Comparison of ENCODE assay signal across 2 cellular contexts in the genomic region with DNA sequence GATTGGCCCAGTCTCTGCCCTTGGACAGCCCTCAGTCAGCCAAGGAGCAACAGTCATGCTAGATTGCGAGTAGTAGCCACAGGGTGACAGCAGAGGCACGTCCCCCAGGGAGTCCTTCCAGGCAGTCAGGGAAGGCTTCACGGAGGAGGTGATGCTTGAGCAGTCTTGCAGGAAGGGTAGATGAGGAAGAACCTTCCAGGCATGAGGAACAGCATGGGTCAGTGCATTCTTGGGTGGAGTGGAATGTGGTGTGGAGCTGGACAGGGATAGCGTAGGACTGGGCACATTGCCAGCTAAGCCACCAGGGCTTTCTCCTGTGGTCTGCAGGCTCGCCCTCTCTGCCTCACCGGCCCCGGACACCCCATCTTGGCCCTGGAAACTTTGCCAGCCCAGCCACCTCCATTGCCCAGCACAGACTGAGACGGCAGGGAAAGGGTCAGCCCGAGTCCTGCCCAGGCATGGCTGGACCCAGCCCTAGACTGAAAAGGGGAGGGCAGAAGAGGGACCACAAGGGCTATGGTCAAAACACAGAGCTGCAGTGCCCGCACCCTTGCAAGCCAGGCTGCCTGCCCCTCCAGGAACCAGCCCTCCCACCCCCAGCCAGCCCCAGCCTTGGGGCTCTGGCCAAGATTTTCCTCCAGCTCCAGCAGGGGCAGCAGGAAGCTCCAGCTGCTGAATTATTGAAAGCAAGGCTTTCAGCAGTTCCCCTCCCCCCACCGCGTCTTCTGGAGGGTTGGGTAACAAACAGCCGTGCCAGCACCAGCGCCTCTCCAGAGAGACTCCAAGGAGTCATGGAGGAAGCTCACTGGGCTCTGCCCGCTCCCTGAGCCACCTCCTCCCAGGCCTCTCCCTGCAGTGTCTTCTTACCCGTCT.
TF ChIP-seq lines count a peak whose summit lies in the region.

No MANE protein-coding gene starts in this region.

TF ChIP-seq in Ishikawa, 13 proteins besides CTCF, POLR2A, EP300 and RAD21:
- TF ChIP-seq TAF1 (IDR thresholded peaks at IDR 0.05; ENCODE audit: low read depth), result no peak
- TF ChIP-seq CEBPB (IDR thresholded peaks at IDR 0.05), result no peak
- TF ChIP-seq YY1 (IDR thresholded peaks at IDR 0.05; ENCODE audit: low read depth), result peak; percentile 14; the same call in 1 of the 2 replicates
- TF ChIP-seq REST (IDR thresholded peaks at IDR 0.05; ENCODE audit: low read depth), result peak; percentile 32; the same call in 1 of the 2 replicates
- no peak for TF ChIP-seq CREB1 (IDR thresholded peaks at IDR 0.05; ENCODE audit: low read depth)
- no peak for TF ChIP-seq EGR1 (IDR thresholded peaks at IDR 0.05)
- peak; percentile 74 for TF ChIP-seq NFIC (IDR thresholded peaks at IDR 0.05)
- no peak for TF ChIP-seq TCF12 (IDR thresholded peaks at IDR 0.05; ENCODE audit: low read depth)
- TF ChIP-seq ZBTB7A (IDR thresholded peaks at IDR 0.05; ENCODE audit: low read depth), result no peak
- no peak for TF ChIP-seq FOXM1 (IDR thresholded peaks at IDR 0.05; ENCODE audit: borderline replicate concordance, low read depth)
- TF ChIP-seq USF1 (IDR thresholded peaks at IDR 0.05), result no peak
- TF ChIP-seq TEAD4 (IDR thresholded peaks at IDR 0.05), result peak; percentile 79
- TF ChIP-seq, protein P1, sequence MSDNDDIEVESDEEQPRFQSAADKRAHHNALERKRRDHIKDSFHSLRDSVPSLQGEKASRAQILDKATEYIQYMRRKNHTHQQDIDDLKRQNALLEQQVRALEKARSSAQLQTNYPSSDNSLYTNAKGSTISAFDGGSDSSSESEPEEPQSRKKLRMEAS (IDR thresholded peaks at IDR 0.05), result no peak

TF ChIP-seq in HepG2, 621 proteins besides CTCF, POLR2A, EP300 and RAD21 (continues in another document):
- TF ChIP-seq, protein P2, sequence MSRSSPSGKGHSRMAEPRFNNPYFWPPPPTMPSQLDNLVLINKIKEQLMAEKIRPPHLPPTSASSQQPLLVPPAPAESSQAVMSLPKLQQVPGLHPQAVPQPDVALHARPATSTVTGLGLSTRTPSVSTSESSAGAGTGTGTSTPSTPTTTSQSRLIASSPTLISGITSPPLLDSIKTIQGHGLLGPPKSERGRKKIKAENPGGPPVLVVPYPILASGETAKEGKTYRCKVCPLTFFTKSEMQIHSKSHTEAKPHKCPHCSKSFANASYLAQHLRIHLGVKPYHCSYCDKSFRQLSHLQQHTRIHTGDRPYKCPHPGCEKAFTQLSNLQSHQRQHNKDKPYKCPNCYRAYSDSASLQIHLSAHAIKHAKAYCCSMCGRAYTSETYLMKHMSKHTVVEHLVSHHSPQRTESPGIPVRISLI (CRISPR knock-in tag; IDR thresholded peaks at IDR 0.05; ENCODE audit: borderline replicate concordance), result peak; percentile 16; the same call in 1 of the 2 replicates
- TF ChIP-seq, protein P3, sequence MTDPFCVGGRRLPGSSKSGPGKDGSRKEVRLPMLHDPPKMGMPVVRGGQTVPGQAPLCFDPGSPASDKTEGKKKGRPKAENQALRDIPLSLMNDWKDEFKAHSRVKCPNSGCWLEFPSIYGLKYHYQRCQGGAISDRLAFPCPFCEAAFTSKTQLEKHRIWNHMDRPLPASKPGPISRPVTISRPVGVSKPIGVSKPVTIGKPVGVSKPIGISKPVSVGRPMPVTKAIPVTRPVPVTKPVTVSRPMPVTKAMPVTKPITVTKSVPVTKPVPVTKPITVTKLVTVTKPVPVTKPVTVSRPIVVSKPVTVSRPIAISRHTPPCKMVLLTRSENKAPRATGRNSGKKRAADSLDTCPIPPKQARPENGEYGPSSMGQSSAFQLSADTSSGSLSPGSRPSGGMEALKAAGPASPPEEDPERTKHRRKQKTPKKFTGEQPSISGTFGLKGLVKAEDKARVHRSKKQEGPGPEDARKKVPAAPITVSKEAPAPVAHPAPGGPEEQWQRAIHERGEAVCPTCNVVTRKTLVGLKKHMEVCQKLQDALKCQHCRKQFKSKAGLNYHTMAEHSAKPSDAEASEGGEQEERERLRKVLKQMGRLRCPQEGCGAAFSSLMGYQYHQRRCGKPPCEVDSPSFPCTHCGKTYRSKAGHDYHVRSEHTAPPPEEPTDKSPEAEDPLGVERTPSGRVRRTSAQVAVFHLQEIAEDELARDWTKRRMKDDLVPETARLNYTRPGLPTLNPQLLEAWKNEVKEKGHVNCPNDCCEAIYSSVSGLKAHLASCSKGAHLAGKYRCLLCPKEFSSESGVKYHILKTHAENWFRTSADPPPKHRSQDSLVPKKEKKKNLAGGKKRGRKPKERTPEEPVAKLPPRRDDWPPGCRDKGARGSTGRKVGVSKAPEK (CRISPR knock-in tag; IDR thresholded peaks at IDR 0.05; ENCODE audit: borderline replicate concordance), result peak; percentile 49; the same call in 1 of the 2 replicates
- TF ChIP-seq ZZZ3 (CRISPR knock-in tag; IDR thresholded peaks at IDR 0.05; ENCODE audit: borderline replicate concordance) (no peak), RXRB (CRISPR knock-in tag; IDR thresholded peaks at IDR 0.05; ENCODE audit: borderline replicate concordance) (peak; percentile 14; the same call in 1 of the 2 replicates), ZBTB38 (CRISPR knock-in tag; IDR thresholded peaks at IDR 0.05) (0 out of 2 replicates have a peak, but pooled peaks have one; percentile 17), FOSL2 (CRISPR knock-in tag; IDR thresholded peaks at IDR 0.05) (peak; percentile 25; the same call in 1 of the 2 replicates), ZMYM3 (CRISPR knock-in tag; IDR thresholded peaks at IDR 0.05) (peak; percentile 87), JDP2 (CRISPR knock-in tag; IDR thresholded peaks at IDR 0.05; ENCODE audit: borderline replicate concordance) (no peak), CEBPG (CRISPR knock-in tag; IDR thresholded peaks at IDR 0.05) (peak; percentile 9; the same call in 1 of the 2 replicates), TRIM22 (IDR thresholded peaks at IDR 0.05) (no peak), ZNF121 (CRISPR knock-in tag; IDR thresholded peaks at IDR 0.05) (peak; percentile 67), ZNF720 (CRISPR knock-in tag; IDR thresholded peaks at IDR 0.05) (no peak), ZNF530 (CRISPR knock-in tag; IDR thresholded peaks at IDR 0.05; ENCODE audit: low read depth) (no peak), SALL1 (CRISPR knock-in tag; IDR thresholded peaks at IDR 0.05) (peak; percentile 28; the same call in 1 of the 2 replicates), SMC3 (IDR thresholded peaks at IDR 0.05; ENCODE audit: low read length) (peak; percentile 87), MAZ (IDR thresholded peaks at IDR 0.05; ENCODE audit: borderline replicate concordance, low read depth, low read length) (peak; percentile 89; the same call in 1 of the 2 replicates), MAZ (CRISPR knock-in tag; IDR thresholded peaks at IDR 0.05; ENCODE audit: low read depth) (no peak), HDAC2 (CRISPR knock-in tag; IDR thresholded peaks at IDR 0.05) (peak; percentile 56; the same call in 1 of the 2 replicates), MYC (CRISPR knock-in tag; IDR thresholded peaks at IDR 0.05; ENCODE audit: borderline replicate concordance) (peak; percentile 31; the same call in 1 of the 2 replicates), MIER2 (CRISPR knock-in tag; IDR thresholded peaks at IDR 0.05) (peak; percentile 87), ZFP36 (IDR thresholded peaks at IDR 0.05; ENCODE audit: borderline replicate concordance, low read depth, low read length, partially characterized antibody) (peak; percentile 100), HOXA3 (CRISPR knock-in tag; IDR thresholded peaks at IDR 0.05) (peak; percentile 40; the same call in 1 of the 2 replicates), PITX1 (CRISPR knock-in tag; IDR thresholded peaks at IDR 0.05) (peak; percentile 34; the same call in 1 of the 2 replicates), ELF3 (CRISPR knock-in tag; IDR thresholded peaks at IDR 0.05) (peak; percentile 36; the same call in 1 of the 2 replicates), BORCS8-MEF2B (CRISPR knock-in tag; IDR thresholded peaks at IDR 0.05) (no peak), ZNF691 (CRISPR knock-in tag; IDR thresholded peaks at IDR 0.05; ENCODE audit: borderline replicate concordance, low read depth) (0 out of 2 replicates have a peak, but pooled peaks have one; percentile 36), MAFK (conservative IDR thresholded peaks at IDR 0.05 in 1 of 2, IDR thresholded peaks at IDR 0.05 in 1 of 2; ENCODE audit: low read length in 2 of 2) (no peak), EED (CRISPR knock-in tag; IDR thresholded peaks at IDR 0.05) (0 out of 2 replicates have a peak, but pooled peaks have one; percentile 37), ADNP (CRISPR knock-in tag; IDR thresholded peaks at IDR 0.05) (0 out of 2 replicates have a peak, but pooled peaks have one; percentile 71), ZFP90 (CRISPR knock-in tag; IDR thresholded peaks at IDR 0.05; ENCODE audit: borderline replicate concordance) (0 out of 2 replicates have a peak, but pooled peaks have one; percentile 45), MED1 (CRISPR knock-in tag; IDR thresholded peaks at IDR 0.05) (peak; percentile 36; the same call in 1 of the 2 replicates), PHF21A (CRISPR knock-in tag; IDR thresholded peaks at IDR 0.05) (no peak), ZNF557 (CRISPR knock-in tag; IDR thresholded peaks at IDR 0.05) (no peak), ZNF281 (CRISPR knock-in tag; IDR thresholded peaks at IDR 0.05; ENCODE audit: borderline replicate concordance) (peak; percentile 68; the same call in 1 of the 2 replicates), NRL (CRISPR knock-in tag; IDR thresholded peaks at IDR 0.05; ENCODE audit: borderline replicate concordance) (0 out of 2 replicates have a peak, but pooled peaks have one; percentile 27)
- TF ChIP-seq, protein P4, sequence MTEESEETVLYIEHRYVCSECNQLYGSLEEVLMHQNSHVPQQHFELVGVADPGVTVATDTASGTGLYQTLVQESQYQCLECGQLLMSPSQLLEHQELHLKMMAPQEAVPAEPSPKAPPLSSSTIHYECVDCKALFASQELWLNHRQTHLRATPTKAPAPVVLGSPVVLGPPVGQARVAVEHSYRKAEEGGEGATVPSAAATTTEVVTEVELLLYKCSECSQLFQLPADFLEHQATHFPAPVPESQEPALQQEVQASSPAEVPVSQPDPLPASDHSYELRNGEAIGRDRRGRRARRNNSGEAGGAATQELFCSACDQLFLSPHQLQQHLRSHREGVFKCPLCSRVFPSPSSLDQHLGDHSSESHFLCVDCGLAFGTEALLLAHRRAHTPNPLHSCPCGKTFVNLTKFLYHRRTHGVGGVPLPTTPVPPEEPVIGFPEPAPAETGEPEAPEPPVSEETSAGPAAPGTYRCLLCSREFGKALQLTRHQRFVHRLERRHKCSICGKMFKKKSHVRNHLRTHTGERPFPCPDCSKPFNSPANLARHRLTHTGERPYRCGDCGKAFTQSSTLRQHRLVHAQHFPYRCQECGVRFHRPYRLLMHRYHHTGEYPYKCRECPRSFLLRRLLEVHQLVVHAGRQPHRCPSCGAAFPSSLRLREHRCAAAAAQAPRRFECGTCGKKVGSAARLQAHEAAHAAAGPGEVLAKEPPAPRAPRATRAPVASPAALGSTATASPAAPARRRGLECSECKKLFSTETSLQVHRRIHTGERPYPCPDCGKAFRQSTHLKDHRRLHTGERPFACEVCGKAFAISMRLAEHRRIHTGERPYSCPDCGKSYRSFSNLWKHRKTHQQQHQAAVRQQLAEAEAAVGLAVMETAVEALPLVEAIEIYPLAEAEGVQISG (CRISPR knock-in tag; IDR thresholded peaks at IDR 0.05), result peak; percentile 48; the same call in 1 of the 2 replicates
- TF ChIP-seq, protein P5, sequence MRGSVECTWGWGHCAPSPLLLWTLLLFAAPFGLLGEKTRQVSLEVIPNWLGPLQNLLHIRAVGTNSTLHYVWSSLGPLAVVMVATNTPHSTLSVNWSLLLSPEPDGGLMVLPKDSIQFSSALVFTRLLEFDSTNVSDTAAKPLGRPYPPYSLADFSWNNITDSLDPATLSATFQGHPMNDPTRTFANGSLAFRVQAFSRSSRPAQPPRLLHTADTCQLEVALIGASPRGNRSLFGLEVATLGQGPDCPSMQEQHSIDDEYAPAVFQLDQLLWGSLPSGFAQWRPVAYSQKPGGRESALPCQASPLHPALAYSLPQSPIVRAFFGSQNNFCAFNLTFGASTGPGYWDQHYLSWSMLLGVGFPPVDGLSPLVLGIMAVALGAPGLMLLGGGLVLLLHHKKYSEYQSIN (CRISPR knock-in tag; IDR thresholded peaks at IDR 0.05; ENCODE audit: borderline replicate concordance), result no peak
- TF ChIP-seq, protein P6, sequence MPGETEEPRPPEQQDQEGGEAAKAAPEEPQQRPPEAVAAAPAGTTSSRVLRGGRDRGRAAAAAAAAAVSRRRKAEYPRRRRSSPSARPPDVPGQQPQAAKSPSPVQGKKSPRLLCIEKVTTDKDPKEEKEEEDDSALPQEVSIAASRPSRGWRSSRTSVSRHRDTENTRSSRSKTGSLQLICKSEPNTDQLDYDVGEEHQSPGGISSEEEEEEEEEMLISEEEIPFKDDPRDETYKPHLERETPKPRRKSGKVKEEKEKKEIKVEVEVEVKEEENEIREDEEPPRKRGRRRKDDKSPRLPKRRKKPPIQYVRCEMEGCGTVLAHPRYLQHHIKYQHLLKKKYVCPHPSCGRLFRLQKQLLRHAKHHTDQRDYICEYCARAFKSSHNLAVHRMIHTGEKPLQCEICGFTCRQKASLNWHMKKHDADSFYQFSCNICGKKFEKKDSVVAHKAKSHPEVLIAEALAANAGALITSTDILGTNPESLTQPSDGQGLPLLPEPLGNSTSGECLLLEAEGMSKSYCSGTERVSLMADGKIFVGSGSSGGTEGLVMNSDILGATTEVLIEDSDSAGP (CRISPR knock-in tag; IDR thresholded peaks at IDR 0.05; ENCODE audit: borderline replicate concordance), result peak; percentile 73
